8 cellular contexts compared by ENCODE assay signal in genomic region chr19:45059258-45059965, GRCh38. TPM values are rescaled to one million over a fixed set of nuclear protein-coding genes. Genes with fewer than 3 reads are reported as not detected.
DNase-seq lines count a peak whose midpoint lies in the region; ATAC-seq and TF ChIP-seq lines count a peak whose summit lies in the region.

No MANE protein-coding gene starts in this region.

- H2AFZ ChIP-seq in DND-41 (ENCODE audit: low read depth, low read length) (no peak overlapping the region), PC-9 (no peak overlapping the region)

- peaks cover 92% of the 10 kb centered on the region for H3K36me3 Mint-ChIP-seq in activated T-cell treated with anti-CD3 and anti-CD28 coated beads, Interleukin-2, amount 50 U/mL, for 24 hours (ENCODE audit: low read depth)
- peaks cover 70% of the 10 kb centered on the region for H3K36me3 Mint-ChIP-seq in nephron (ENCODE audit: low read depth)

- H3K4me1 ChIP-seq in DND-41 (ENCODE audit: insufficient read depth, low read length) (no peaks in the 10 kb centered on the region), PC-9 (replicated peaks; ENCODE audit: insufficient read depth) (no peaks in the 10 kb centered on the region), esophagus squamous epithelium (peaks cover 0 to 9% (median 0%) of the 10 kb centered on the region in 3 donors)

- H3K79me2 ChIP-seq in DND-41 (ENCODE audit: insufficient read depth, low read length) (peaks cover 9% of the 10 kb centered on the region; the same call in 1 of the 2 replicates), PC-9 (ENCODE audit: low read depth) (no peaks in the 10 kb centered on the region)

- no peak overlapping the region for H3K4me3 Mint-ChIP-seq in activated T-cell treated with anti-CD3 and anti-CD28 coated beads, Interleukin-2, amount 50 U/mL, for 24 hours
- no peak overlapping the region for H3K4me3 Mint-ChIP-seq in nephron

- H3K4me3 ChIP-seq in DND-41 (ENCODE audit: low read depth in 1 of 2, low read length in 2 of 2) (no peak overlapping the region), PC-9 (no peak overlapping the region), esophagus squamous epithelium (no peak overlapping the region)

- no peaks in the 10 kb centered on the region for H3K9me2 ChIP-seq in PC-9 (ENCODE audit: insufficient read depth)

- 43 to 50% methylated on average over 8 to 15 of the region's 16 CpGs for WGBS in esophagus squamous epithelium, 2 donors

- TF ChIP-seq CTCF in DND-41 (IDR thresholded peaks at IDR 0.05; ENCODE audit: borderline replicate concordance, extremely low read depth, low read length, poor library complexity, severe bottlenecking), result peak; percentile 88
- peak; percentile 99 for TF ChIP-seq CTCF in PC-9 (conservative IDR thresholded peaks at IDR 0.05)
- TF ChIP-seq CTCF in esophagus squamous epithelium (IDR thresholded peaks at IDR 0.05), result peak; percentile 87 to 94 (median 92)
- TF ChIP-seq CTCF in nephron (IDR thresholded peaks at IDR 0.05; ENCODE audit: unreplicated experiment in 3 of 3), result peak; percentile 67 to 70 (median 70)

- no peak overlapping the region for H3K4me2 ChIP-seq in DND-41 (ENCODE audit: insufficient read depth, low read length)
- no peak overlapping the region for H3K4me2 ChIP-seq in PC-9

- DNase-seq in DND-41 (peak; percentile 79), HT1080 (ENCODE audit: low read depth) (peak; percentile 67), PC-9 (peak; percentile 69 to 76), esophagus squamous epithelium (lab: John Stamatoyannopoulos, UW) (no peak)
- DNase-seq in activated T-cell treated with anti-CD3 and anti-CD28 coated beads, Interleukin-2, amount 50 U/mL, for 24 hours, result peak; percentile 84
- DNase-seq in stimulated activated naive CD4-positive, alpha-beta T cell (lab: John Stamatoyannopoulos, UW), result peak; percentile 51 to 82 (median 76)

- H3K27me3 Mint-ChIP-seq in activated T-cell treated with anti-CD3 and anti-CD28 coated beads, Interleukin-2, amount 50 U/mL, for 24 hours, result no peaks in the 10 kb centered on the region
- H3K27me3 Mint-ChIP-seq in nephron (ENCODE audit: low read depth), result no peaks in the 10 kb centered on the region

- peaks cover 46% of the 10 kb centered on the region for H4K20me1 ChIP-seq in DND-41 (ENCODE audit: insufficient read depth, low read length)
- peaks cover 43% of the 10 kb centered on the region for H4K20me1 ChIP-seq in PC-9 (ENCODE audit: insufficient read depth)

- peak; percentile 88 for ATAC-seq in DND-41 (ENCODE audit: insufficient read depth, low read depth)
- ATAC-seq in HG02610 (IDR thresholded peaks at IDR 0.05; ENCODE audit: unreplicated experiment), result no peak

- CTCF ChIA-PET in PC-9 (lab: Charles Lee), result interaction anchor here (0.6 to 1.6 kb wide), 3 partner anchors 13 to 288 kb away, joined by 3 to 6 read pairs (median 4); no protein-coding TSS in a partner anchor

- no peaks in the 10 kb centered on the region for H3K27me3 ChIP-seq in DND-41 (ENCODE audit: insufficient read depth, low read length, poor library complexity)
- no peaks in the 10 kb centered on the region for H3K27me3 ChIP-seq in PC-9 (ENCODE audit: insufficient read depth, low read depth)
- no peaks in the 10 kb centered on the region for H3K27me3 ChIP-seq in esophagus squamous epithelium

- POLR2A ChIA-PET in PC-9 (lab: Charles Lee; ENCODE audit: unreplicated experiment), result interaction anchor here (0.8 kb wide), 1 partner anchor 57 kb away, joined by 3 read pairs; no protein-coding TSS in a partner anchor

- no TSS peak for BruUV-seq in PC-9 (replicated peaks; lab: Mats Ljungman, UMichigan)

- H3K4me1 Mint-ChIP-seq in activated T-cell treated with anti-CD3 and anti-CD28 coated beads, Interleukin-2, amount 50 U/mL, for 24 hours (ENCODE audit: low read depth), result peaks cover 2% of the 10 kb centered on the region
- no peaks in the 10 kb centered on the region for H3K4me1 Mint-ChIP-seq in nephron

- no peak for TF ChIP-seq POLR2A in esophagus squamous epithelium (IDR thresholded peaks at IDR 0.05)

- intact Hi-C loops in PC-9 (cut with micrococcal nuclease; ENCODE audit: unreplicated experiment) (loop anchor here (2.0 to 10.0 kb wide), 3 partner anchors 71 to 277 kb away; partner anchors contain the start of gene APOE), esophagus squamous epithelium (cut with DNase I) (no loop called here)

- no peaks in the 10 kb centered on the region for H3K9me3 ChIP-seq in DND-41 (ENCODE audit: insufficient read depth, low read length, severe bottlenecking)
- H3K9me3 ChIP-seq in PC-9 (ENCODE audit: insufficient read depth, low read depth), result no peaks in the 10 kb centered on the region
- no peaks in the 10 kb centered on the region for H3K9me3 ChIP-seq in esophagus squamous epithelium

- peaks cover 24% of the 10 kb centered on the region; the same call in 1 of the 2 replicates for H3F3A ChIP-seq in PC-9 (ENCODE audit: insufficient read depth, low read depth)

- no peaks in the 10 kb centered on the region for H3K9me3 Mint-ChIP-seq in activated T-cell treated with anti-CD3 and anti-CD28 coated beads, Interleukin-2, amount 50 U/mL, for 24 hours
- no peaks in the 10 kb centered on the region for H3K9me3 Mint-ChIP-seq in nephron

- peak overlapping the region; percentile 2 for H3K27ac Mint-ChIP-seq in activated T-cell treated with anti-CD3 and anti-CD28 coated beads, Interleukin-2, amount 50 U/mL, for 24 hours
- H3K27ac Mint-ChIP-seq in nephron, result no peak overlapping the region

- no peak overlapping the region for H3K9ac ChIP-seq in DND-41 (ENCODE audit: low read depth, low read length)

- H3K27ac ChIP-seq in DND-41 (ENCODE audit: low read length) (no peak overlapping the region), PC-9 (no peak overlapping the region), esophagus squamous epithelium (no peak overlapping the region)

- H3K36me3 ChIP-seq in DND-41 (ENCODE audit: insufficient read depth, low read length) (peaks cover 92% of the 10 kb centered on the region), PC-9 (ENCODE audit: low read depth) (peaks cover 42% of the 10 kb centered on the region), esophagus squamous epithelium (peaks cover 61 to 99% (median 91%) of the 10 kb centered on the region in 3 donors)

RNA-seq across cellular contexts. Expression of gene ZNF296, which starts 16.9 kb away (rescaled TPM):
- not detected in 2 replicates for total RNA-seq in HT1080 (2014; rRNA removed; shearing (Covaris generic))
- not detected in 2 replicates for polyA plus RNA-seq in HT1080 (2015; cell fraction: cytosol; rRNA removed)
- polyA plus RNA-seq in HT1080 (2015; cell fraction: nucleus; rRNA removed), result 0.66 TPM in 1 of 2 replicates, not detected in the other
- total RNA-seq in PC-9 (2021) (3.1 and 3.7 TPM in 2 replicates), esophagus squamous epithelium (10 to 100 TPM in 1 of 4 donors, 1 to 10 TPM in 3; 4.0 to 17.7 (median 4.5) TPM)

RNA-seq across cellular contexts. Expression of gene GEMIN7, which starts 19.6 kb away (rescaled TPM):
- total RNA-seq in HT1080 (2014; rRNA removed; shearing (Covaris generic)), result 58.2 and 59.2 TPM in 2 replicates
- 41.6 and 47.8 TPM in 2 replicates for polyA plus RNA-seq in HT1080 (2015; cell fraction: cytosol; rRNA removed)
- 25.9 and 31.7 TPM in 2 replicates for polyA plus RNA-seq in HT1080 (2015; cell fraction: nucleus; rRNA removed)
- total RNA-seq in PC-9 (2021) (29.6 and 30.6 TPM in 2 replicates), esophagus squamous epithelium (10 to 100 TPM; 22.3 to 28.0 (median 25.4) TPM)

RNA-seq across cellular contexts. Expression of gene CLASRP, which starts 20.6 kb away (rescaled TPM):
- 31.0 and 36.9 TPM in 2 replicates for total RNA-seq in HT1080 (2014; rRNA removed; shearing (Covaris generic))
- polyA plus RNA-seq in HT1080 (2015; cell fraction: cytosol; rRNA removed), result 39.2 and 49.5 TPM in 2 replicates
- polyA plus RNA-seq in HT1080 (2015; cell fraction: nucleus; rRNA removed), result 275 and 295 TPM in 2 replicates
- total RNA-seq in PC-9 (2021), result 74.1 and 76.8 TPM in 2 replicates
- total RNA-seq in esophagus squamous epithelium, result 100 to 1,000 TPM in 1 of 4 donors, 10 to 100 TPM in 3; 46.4 to 122 (median 64.0) TPM

RNA-seq across cellular contexts. Expression of gene PPP1R37, which starts 33.6 kb away (rescaled TPM):
- total RNA-seq in HT1080 (2014; rRNA removed; shearing (Covaris generic)), result 24.8 and 26.5 TPM in 2 replicates
- polyA plus RNA-seq in HT1080 (2015; cell fraction: cytosol; rRNA removed), result 12.3 and 16.5 TPM in 2 replicates
- 29.5 and 32.4 TPM in 2 replicates for polyA plus RNA-seq in HT1080 (2015; cell fraction: nucleus; rRNA removed)
- total RNA-seq in PC-9 (2021), result 41.1 and 49.5 TPM in 2 replicates
- total RNA-seq in esophagus squamous epithelium, result 10 to 100 TPM; 25.1 to 35.5 (median 30.8) TPM

RNA-seq across cellular contexts. Expression of gene RELB, which starts 58.1 kb away (rescaled TPM):
- total RNA-seq in HT1080 (2014; rRNA removed; shearing (Covaris generic)), result 3.2 TPM in 2 replicates
- 10.3 and 10.4 TPM in 2 replicates for polyA plus RNA-seq in HT1080 (2015; cell fraction: cytosol; rRNA removed)
- polyA plus RNA-seq in HT1080 (2015; cell fraction: nucleus; rRNA removed), result 6.7 and 8.0 TPM in 2 replicates
- 5.8 and 10.6 TPM in 2 replicates for total RNA-seq in PC-9 (2021)
- total RNA-seq in esophagus squamous epithelium, result 10 to 100 TPM in 1 of 4 donors, 1 to 10 TPM in 3; 4.8 to 11.8 (median 7.6) TPM
